In the genomic region with DNA sequence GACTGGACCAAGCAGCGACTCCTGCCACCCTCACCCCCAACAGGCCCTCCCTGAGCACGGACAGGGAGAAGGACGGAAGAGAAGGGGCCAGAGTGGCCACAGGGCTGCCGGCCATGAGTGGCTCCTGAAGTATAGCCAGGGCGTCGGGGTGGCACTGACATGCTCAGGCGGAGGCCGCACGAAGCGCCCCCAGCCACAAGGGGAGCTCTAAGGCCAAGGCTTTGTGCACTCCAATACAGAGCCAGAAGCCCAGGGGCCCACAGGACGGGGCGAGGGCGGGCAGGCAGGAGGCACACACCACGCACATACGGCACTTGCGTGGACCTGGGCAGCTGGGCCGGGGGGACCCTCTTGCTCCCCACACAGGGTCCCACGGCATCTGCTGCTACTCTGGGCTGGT, we compare ENCODE assay signal across 8 cellular contexts. TPM values are rescaled to one million over a fixed set of nuclear protein-coding genes. Genes with fewer than 3 reads are reported as not detected.
DNase-seq lines count a peak whose midpoint lies in the region; ATAC-seq and TF ChIP-seq lines count a peak whose summit lies in the region.

No MANE protein-coding gene starts in this region.

- H3K27ac Mint-ChIP-seq in CD4-positive, alpha-beta memory T cell: peak overlapping the region in 5 of 7 donors; percentile 9 to 97 (median 82)
- H3K27ac Mint-ChIP-seq in activated T-cell treated with anti-CD3 and anti-CD28 coated beads, Interleukin-2, amount 50 U/mL, for 72 hours: no peak overlapping the region

- no peaks in the 10 kb centered on the region for H3K27me3 Mint-ChIP-seq in CD4-positive, alpha-beta memory T cell
- peaks cover 32% of the 10 kb centered on the region for H3K27me3 Mint-ChIP-seq in activated T-cell treated with anti-CD3 and anti-CD28 coated beads, Interleukin-2, amount 50 U/mL, for 72 hours (ENCODE audit: low read depth)

- H3K4ac ChIP-seq in mesendoderm (ENCODE audit: low read depth, low read length): no peak overlapping the region

- intact Hi-C loops in CD4-positive, alpha-beta memory T cell (cut with micrococcal nuclease): no loop called here

- no peak overlapping the region for H2BK120ac ChIP-seq in mesendoderm (ENCODE audit: low read depth, low read length)

- H3K4me3 ChIP-seq in CD4-positive, alpha-beta memory T cell (ENCODE audit: low read length in 2 of 2): no peak overlapping the region
- H3K4me3 ChIP-seq in HFF-Myc (replicated peaks; ENCODE audit: low read depth, low read length) (no peak overlapping the region), mesendoderm (ENCODE audit: low read length) (no peak overlapping the region)

- H4K5ac ChIP-seq in mesendoderm (ENCODE audit: low read length): no peak overlapping the region

- H3K36me3 Mint-ChIP-seq in CD4-positive, alpha-beta memory T cell: peaks cover 12 to 19% of the 10 kb centered on the region in 2 donors
- H3K36me3 Mint-ChIP-seq in activated T-cell treated with anti-CD3 and anti-CD28 coated beads, Interleukin-2, amount 50 U/mL, for 72 hours (ENCODE audit: insufficient read depth in 2 of 2): peaks cover 6% of the 10 kb centered on the region in 2 donors

- CTCF ChIA-PET in CD4-positive, alpha-beta memory T cell (lab: Charles Lee; ENCODE audit: partially characterized antibody): interaction anchor here (1.0 to 3.6 kb wide), 9 partner anchors 10 to 129 kb away, joined by 4 to 17 read pairs (median 7); no protein-coding TSS in a partner anchor

- no peak overlapping the region for H3K4me2 ChIP-seq in mesendoderm (ENCODE audit: low read length)

- peak in 1 of 5 donors; percentile 23 for DNase-seq in CD4-positive, alpha-beta memory T cell
- DNase-seq in HFF-Myc (ENCODE audit: extremely low read depth, low read depth) (no peak), mesendoderm (peak; percentile 39), NCI-H1694 (lab: John Stamatoyannopoulos, UW) (no peak), ureter (ENCODE audit: low spot score) (no peak)
- peak; percentile 42 to 55 for DNase-seq in activated T-cell treated with anti-CD3 and anti-CD28 coated beads, Interleukin-2, amount 50 U/mL, for 72 hours

- no peaks in the 10 kb centered on the region for H3K36me3 ChIP-seq in CD4-positive, alpha-beta memory T cell (ENCODE audit: insufficient read depth, low read length)
- H3K36me3 ChIP-seq in mesendoderm (ENCODE audit: control insufficient read depth, insufficient read depth, low read length): peaks cover 4% of the 10 kb centered on the region

- peak overlapping the region in 3 of 8 donors; percentile 5 to 57 (median 31) for H3K4me3 Mint-ChIP-seq in CD4-positive, alpha-beta memory T cell
- no peak overlapping the region for H3K4me3 Mint-ChIP-seq in activated T-cell treated with anti-CD3 and anti-CD28 coated beads, Interleukin-2, amount 50 U/mL, for 72 hours

- no peak overlapping the region for H2AK5ac ChIP-seq in mesendoderm (ENCODE audit: low read length)

- H3K9ac ChIP-seq in mesendoderm (ENCODE audit: low read length): no peak overlapping the region

- peak; percentile 48 for TF ChIP-seq CTCF in HFF-Myc (IDR thresholded peaks at IDR 0.05; ENCODE audit: low read depth, low read length, missing control alignments)

- H3K9me3 ChIP-seq in CD4-positive, alpha-beta memory T cell (ENCODE audit: control insufficient read depth in 1 of 2, low read length in 2 of 2): no peaks in the 10 kb centered on the region

- peaks cover 99% of the 10 kb centered on the region for H3K4me1 ChIP-seq in CD4-positive, alpha-beta memory T cell (ENCODE audit: insufficient read depth, low read length)
- H3K4me1 ChIP-seq in mesendoderm (ENCODE audit: control insufficient read depth, low read depth, low read length): no peaks in the 10 kb centered on the region

- H2BK5ac ChIP-seq in mesendoderm (ENCODE audit: low read length): no peak overlapping the region

- H4K8ac ChIP-seq in mesendoderm (ENCODE audit: low read depth, low read length): no peak overlapping the region

- H3K56ac ChIP-seq in mesendoderm (ENCODE audit: low read length): no peak overlapping the region

- H3K79me1 ChIP-seq in mesendoderm (ENCODE audit: low read length): no peaks in the 10 kb centered on the region

- ATAC-seq in activated T-cell treated with anti-CD3 and anti-CD28 coated beads, Interleukin-2, amount 50 U/mL, for 72 hours (replicated peaks in 1 of 2): peak; percentile 31 to 41
- ATAC-seq in GM18502 (IDR thresholded peaks at IDR 0.05; ENCODE audit: poor library complexity, unreplicated experiment): no peak
- no peak for ATAC-seq in HG03469 (IDR thresholded peaks at IDR 0.05; ENCODE audit: unreplicated experiment)

- no peaks in the 10 kb centered on the region for H3K9me3 Mint-ChIP-seq in CD4-positive, alpha-beta memory T cell
- no peaks in the 10 kb centered on the region for H3K9me3 Mint-ChIP-seq in activated T-cell treated with anti-CD3 and anti-CD28 coated beads, Interleukin-2, amount 50 U/mL, for 72 hours

- H3K18ac ChIP-seq in mesendoderm (ENCODE audit: low read length): no peak overlapping the region

- H3K27ac ChIP-seq in CD4-positive, alpha-beta memory T cell (ENCODE audit: low read depth, low read length): peak overlapping the region; percentile 35
- no peak overlapping the region for H3K27ac ChIP-seq in mesendoderm (ENCODE audit: low read depth, low read length)

- H2BK15ac ChIP-seq in mesendoderm (replicated peaks; ENCODE audit: low read depth): no peak overlapping the region

- peaks cover 24 to 63% (median 47%) of the 10 kb centered on the region in 4 donors for H3K4me1 Mint-ChIP-seq in CD4-positive, alpha-beta memory T cell
- peaks cover 16% of the 10 kb centered on the region for H3K4me1 Mint-ChIP-seq in activated T-cell treated with anti-CD3 and anti-CD28 coated beads, Interleukin-2, amount 50 U/mL, for 72 hours (ENCODE audit: low read depth)

- WGBS in mesendoderm (ENCODE audit: extremely low coverage, insufficient coverage, low lambda C conversion rate): no CpG with 5 or more reads among the region's 18 CpGs

- no peak overlapping the region for H3K23ac ChIP-seq in mesendoderm (ENCODE audit: low read length)

- POLR2A ChIA-PET in CD4-positive, alpha-beta memory T cell (lab: Charles Lee; ENCODE audit: partially characterized antibody): interaction anchor here (0.8 to 34.9 kb wide), 5 partner anchors 9 to 130 kb away, joined by 3 to 6478 read pairs (median 4); partner anchors contain the start of gene KLF2

- H3K79me2 ChIP-seq in mesendoderm (ENCODE audit: control insufficient read depth, insufficient read depth, low read length): no peaks in the 10 kb centered on the region

- H3K27me3 ChIP-seq in CD4-positive, alpha-beta memory T cell (ENCODE audit: insufficient read depth, low read length): no peaks in the 10 kb centered on the region
- no peaks in the 10 kb centered on the region for H3K27me3 ChIP-seq in mesendoderm (ENCODE audit: insufficient read depth, low read length, poor library complexity)

RNA-seq across cellular contexts. Expression of gene KLF2, which starts 52.0 kb away (rescaled TPM):
- total RNA-seq in CD4-positive, alpha-beta memory T cell: 100 to 1,000 TPM; 425 to 437 TPM
- polyA plus RNA-seq in CD4-positive, alpha-beta memory T cell: 100 to 1,000 TPM; 120 to 300 TPM
- under 1 TPM; 0.36 to 0.76 TPM for total RNA-seq in activated T-cell treated with anti-CD3 and anti-CD28 coated beads, Interleukin-2, amount 50 U/mL, for 72 hours
- 0.87 TPM for polyA plus RNA-seq in mesendoderm (2013, experiment 1 of 2)
- 0.88 TPM for polyA plus RNA-seq in mesendoderm (2013, experiment 2 of 2)
- 56.1 TPM for total RNA-seq in ureter

Comparison
In these comparisons a context has a peak if more than half of its experiments do, and no peak if none do; other contexts are left out.
1. DNase-seq: peak in activated T-cell treated with anti-CD3 and anti-CD28 coated beads, Interleukin-2, amount 50 U/mL, for 72 hours (2 of 2) and mesendoderm (single experiment); none in HFF-Myc (single experiment), NCI-H1694 (single experiment) and ureter (single experiment).
2. ATAC-seq: peak in activated T-cell treated with anti-CD3 and anti-CD28 coated beads, Interleukin-2, amount 50 U/mL, for 72 hours (2 of 2); none in GM18502 (single experiment) and HG03469 (single experiment).
3. RNA of gene KLF2, which starts 52.0 kb away (total RNA-seq): 425 to 437 TPM in CD4-positive, alpha-beta memory T cell and 56.1 TPM in ureter (single experiment); 0.36 to 0.76 TPM in activated T-cell treated with anti-CD3 and anti-CD28 coated beads, Interleukin-2, amount 50 U/mL, for 72 hours; every median in the first group is over 10 times any median in the second.